Comparison of ENCODE assay signal across 8 cellular contexts in genomic region chr6:44667668-44668390, GRCh38.
DNase-seq lines count a peak whose midpoint lies in the region; ATAC-seq and TF ChIP-seq lines count a peak whose summit lies in the region.

No MANE protein-coding gene starts in this region.

- peak; percentile 75 for TF ChIP-seq CTCF in WTC11 (IDR thresholded peaks at IDR 0.05)
- TF ChIP-seq CTCF in esophagus squamous epithelium (IDR thresholded peaks at IDR 0.05): peak in 5 of 6 experiments; percentile 14 to 46 (median 22)
- no peak for TF ChIP-seq CTCF in ovary (IDR thresholded peaks at IDR 0.05)

- no peak for TF ChIP-seq POLR2A in esophagus squamous epithelium (IDR thresholded peaks at IDR 0.05)
- no peak for TF ChIP-seq POLR2A in ovary (IDR thresholded peaks at IDR 0.05)

- H3K36me3 ChIP-seq in esophagus squamous epithelium (no peaks in the 10 kb centered on the region), ovary (no peaks in the 10 kb centered on the region)

- no peaks in the 10 kb centered on the region for H3K9me3 Mint-ChIP-seq in WTC11

- H3K36me3 Mint-ChIP-seq in WTC11: no peaks in the 10 kb centered on the region

- intact Hi-C loops in esophagus squamous epithelium (cut with DNase I) (no loop called here), ovary (cut with DNase I) (loop anchor here in 1 of 4 donors (10.0 kb wide), 1 partner anchor 747 kb away; no protein-coding TSS in a partner anchor)

- DNase-seq in CD1c-positive myeloid dendritic cell (ENCODE audit: extremely low spot score) (peak; percentile 3), WTC11 (ENCODE audit: low spot score) (peak; percentile 68), esophagus squamous epithelium (lab: John Stamatoyannopoulos, UW) (no peak), ovary (no peak), cerebellum (ENCODE audit: low spot score) (no peak)
- peak in 2 of 3 donors; percentile 16 to 25 for DNase-seq in stimulated activated CD4-positive, alpha-beta T cell treated with anti-CD3 and anti-CD28 coated beads, Interleukin-12 subunit alpha, Interleukin-12 subunit beta, amount 100 ng/mL, for 48 hours (ENCODE audit: low read depth in 2 of 3, low spot score in 1 of 3)

- H3K4me3 ChIP-seq in esophagus squamous epithelium (no peak overlapping the region), ovary (no peak overlapping the region)

- H3K4me1 ChIP-seq in esophagus squamous epithelium (peaks cover 0 to 1% (median 0%) of the 10 kb centered on the region in 3 donors), ovary (ENCODE audit: insufficient read depth) (peaks cover 5% of the 10 kb centered on the region)

- peaks cover 86% of the 10 kb centered on the region for H3K4me1 Mint-ChIP-seq in WTC11

- H3K27ac ChIP-seq in esophagus squamous epithelium: no peak overlapping the region
- H3K27ac ChIP-seq in ovary: no peak overlapping the region

- CTCF ChIA-PET in WTC11 (lab: Charles Lee): interaction anchor here (0.5 to 2.3 kb wide), 27 partner anchors 8 to 1255 kb away, joined by 3 to 26 read pairs (median 4); no protein-coding TSS in a partner anchor

- peak overlapping the region; percentile 62; the same call in 1 of the 2 replicates for H3K27ac Mint-ChIP-seq in WTC11

- H3K4me3 Mint-ChIP-seq in WTC11: no peak overlapping the region

- H3K27me3 ChIP-seq in esophagus squamous epithelium (peaks cover 0 to 7% (median 0%) of the 10 kb centered on the region in 4 donors), ovary (no peaks in the 10 kb centered on the region)

- POLR2A ChIA-PET in WTC11 (lab: Charles Lee): no interaction called here

- ATAC-seq in HG02678 (IDR thresholded peaks at IDR 0.05; ENCODE audit: unreplicated experiment): peak; percentile 54
- ATAC-seq in WTC11: peak; percentile 65
- ATAC-seq in HG03432 (IDR thresholded peaks at IDR 0.05; ENCODE audit: unreplicated experiment): no peak

- TF ChIP-seq EP300 in ovary (IDR thresholded peaks at IDR 0.05): no peak

- WGBS in esophagus squamous epithelium, 2 donors: 61 to 67% methylated on average over 7 to 9 of the region's 9 CpGs
- WGBS in ovary, 3 donors: 63 to 69% (median 63%) methylated on average over 9 of the region's 9 CpGs

- H3K27me3 Mint-ChIP-seq in WTC11 (ENCODE audit: low read depth): no peaks in the 10 kb centered on the region

- H3K9me3 ChIP-seq in esophagus squamous epithelium: no peaks in the 10 kb centered on the region
- H3K9me3 ChIP-seq in ovary: no peaks in the 10 kb centered on the region

TF ChIP-seq in WTC11, 78 proteins besides CTCF, POLR2A, EP300 and RAD21:
- TF ChIP-seq E2F5 (CRISPR knock-in tag; IDR thresholded peaks at IDR 0.05) (no peak), MXD4 (CRISPR knock-in tag; IDR thresholded peaks at IDR 0.05; ENCODE audit: borderline replicate concordance) (no peak), FOXP4 (CRISPR knock-in tag; IDR thresholded peaks at IDR 0.05) (no peak), PRRX2 (CRISPR knock-in tag; IDR thresholded peaks at IDR 0.05) (no peak), SMAD4 (CRISPR knock-in tag; IDR thresholded peaks at IDR 0.05) (no peak), TP53 (CRISPR knock-in tag; IDR thresholded peaks at IDR 0.05) (no peak), TCF7 (CRISPR knock-in tag; IDR thresholded peaks at IDR 0.05; ENCODE audit: low read depth) (no peak), CREB1 (CRISPR knock-in tag; IDR thresholded peaks at IDR 0.05) (no peak), STAT6 (CRISPR knock-in tag; conservative IDR thresholded peaks at IDR 0.05; ENCODE audit: low read depth) (no peak)

Comparison
In these comparisons a context has a peak if more than half of its experiments do, and no peak if none do; other contexts are left out.
1. DNase-seq: peak in CD1c-positive myeloid dendritic cell (single experiment), WTC11 (single experiment) and stimulated activated CD4-positive, alpha-beta T cell treated with anti-CD3 and anti-CD28 coated beads, Interleukin-12 subunit alpha, Interleukin-12 subunit beta, amount 100 ng/mL, for 48 hours (2 of 3); none in esophagus squamous epithelium (single experiment), ovary (0 of 5) and cerebellum (single experiment).
2. CTCF ChIP-seq: peak in WTC11 (single experiment) and esophagus squamous epithelium (5 of 6); none in ovary (0 of 3).